ENCODE assay signal across 9 cellular contexts in the genomic region with DNA sequence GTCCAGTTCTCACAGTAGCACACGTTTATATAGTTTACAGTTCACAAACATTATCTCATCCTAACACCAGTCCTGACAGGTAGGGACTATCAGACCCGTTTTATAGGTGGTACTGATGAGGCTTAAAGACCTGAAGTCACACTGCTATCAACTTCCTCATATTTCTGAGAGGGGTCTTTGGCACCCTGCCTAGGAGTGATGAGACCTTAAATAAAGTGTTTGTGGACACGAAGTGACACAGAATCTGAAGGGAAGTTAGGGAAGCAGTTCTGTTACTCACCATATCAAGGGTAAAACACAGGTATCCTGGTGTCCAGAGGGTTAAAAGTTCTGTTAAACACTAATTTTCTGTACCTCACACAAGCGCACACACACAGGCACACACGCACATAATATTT. TPM values are rescaled to one million over a fixed set of nuclear protein-coding genes. Genes with fewer than 3 reads are reported as not detected.
DNase-seq lines count a peak whose midpoint lies in the region; ATAC-seq, FAIRE-seq and TF ChIP-seq lines count a peak whose summit lies in the region.
"Had no signal": no experiment of that assay in that cellular context is flagged by ENCODE, and none has a peak within 500 bp of the region (broad histone marks: within the 10 kb centered on the region; RNA-seq: fewer than 3 reads in every experiment).

No MANE protein-coding gene starts in this region.

- RAD21 ChIA-PET in HCT116 (lab: Charles Lee; ENCODE audit: low non-redundant PET in 1 of 2, low total read pairs in 2 of 2, uncharacterized antibody in 2 of 2, unreplicated experiment in 2 of 2): no interaction called here

- H3K4me3 Mint-ChIP-seq in activated naive CD8-positive, alpha-beta T cell treated with anti-CD3 and anti-CD28 coated beads, Interleukin-2, amount 10 ng/mL, durations not matched to agents 7 days and 5 days: peak overlapping the region; percentile 70
- H3K4me3 Mint-ChIP-seq in immature natural killer cell: peak overlapping the region in 4 of 5 donors; percentile 6 to 48 (median 28)
- peak overlapping the region; percentile 34 for H3K4me3 Mint-ChIP-seq in stimulated activated memory B cell treated with anti-CD40 and anti-IgM and Interleukin-4, amounts not matched to agents 10 μg/mL and 1 μg/mL and 100 μg/mL, for 72 hours

- peaks cover 23% of the 10 kb centered on the region for H3K4me1 Mint-ChIP-seq in activated naive CD8-positive, alpha-beta T cell treated with anti-CD3 and anti-CD28 coated beads, Interleukin-2, amount 10 ng/mL, durations not matched to agents 7 days and 5 days
- peaks cover 6 to 9% of the 10 kb centered on the region in 2 donors for H3K4me1 Mint-ChIP-seq in immature natural killer cell
- peaks cover 36% of the 10 kb centered on the region for H3K4me1 Mint-ChIP-seq in stimulated activated memory B cell treated with anti-CD40 and anti-IgM and Interleukin-4, amounts not matched to agents 10 μg/mL and 1 μg/mL and 100 μg/mL, for 72 hours

- H3K27ac Mint-ChIP-seq in activated naive CD8-positive, alpha-beta T cell treated with anti-CD3 and anti-CD28 coated beads, Interleukin-2, amount 10 ng/mL, durations not matched to agents 7 days and 5 days: no peak overlapping the region
- H3K27ac Mint-ChIP-seq in immature natural killer cell: no peak overlapping the region
- H3K27ac Mint-ChIP-seq in stimulated activated memory B cell treated with anti-CD40 and anti-IgM and Interleukin-4, amounts not matched to agents 10 μg/mL and 1 μg/mL and 100 μg/mL, for 72 hours: no peak overlapping the region

- H3K9ac ChIP-seq in HCT116 (ENCODE audit: low read length): peak overlapping the region; percentile 50

- ATAC-seq in HCT116 (peak; percentile 5), GM18909 (IDR thresholded peaks at IDR 0.05; ENCODE audit: poor library complexity, unreplicated experiment) (no peak)
- ATAC-seq in activated naive CD8-positive, alpha-beta T cell treated with anti-CD3 and anti-CD28 coated beads, Interleukin-2, amount 10 ng/mL, durations not matched to agents 7 days and 5 days (ENCODE audit: low read depth): no peak
- no peak for ATAC-seq in stimulated activated memory B cell treated with anti-CD40 and anti-IgM and Interleukin-4, amounts not matched to agents 10 μg/mL and 1 μg/mL and 100 μg/mL, for 72 hours

- POLR2A ChIA-PET in HCT116 (lab: Charles Lee): no interaction called here
- POLR2A ChIA-PET in activated naive CD8-positive, alpha-beta T cell treated with anti-CD3 and anti-CD28 coated beads, Interleukin-2, amount 10 ng/mL, durations not matched to agents 7 days and 5 days (lab: Charles Lee): no interaction called here

- no peaks in the 10 kb centered on the region for H3K9me3 Mint-ChIP-seq in activated naive CD8-positive, alpha-beta T cell treated with anti-CD3 and anti-CD28 coated beads, Interleukin-2, amount 10 ng/mL, durations not matched to agents 7 days and 5 days
- no peaks in the 10 kb centered on the region for H3K9me3 Mint-ChIP-seq in immature natural killer cell
- H3K9me3 Mint-ChIP-seq in stimulated activated memory B cell treated with anti-CD40 and anti-IgM and Interleukin-4, amounts not matched to agents 10 μg/mL and 1 μg/mL and 100 μg/mL, for 72 hours: peaks cover 3% of the 10 kb centered on the region

- no peaks in the 10 kb centered on the region for H3K79me2 ChIP-seq in HCT116 (ENCODE audit: insufficient read depth, low read length)

- H3K9me2 ChIP-seq in HCT116 (ENCODE audit: insufficient read depth): no peaks in the 10 kb centered on the region

- no peak for DNase-seq in HCT116 (ENCODE audit: low read depth, low spot score)
- DNase-seq in activated naive CD8-positive, alpha-beta T cell treated with anti-CD3 and anti-CD28 coated beads, Interleukin-2, amount 10 ng/mL, durations not matched to agents 7 days and 5 days: no peak
- no peak for DNase-seq in immature natural killer cell
- no peak for DNase-seq in small intestine
- no peak for DNase-seq in NCI-H1436 treated with DMSO at 0.1 percent for 48 hours (lab: John Stamatoyannopoulos, UW)
- DNase-seq: GOT3, WERI-Rb-1 had no signal

- TF ChIP-seq CTCF in HCT116 (IDR thresholded peaks at IDR 0.05 in 2 of 3, conservative IDR thresholded peaks at IDR 0.05 in 1 of 3; ENCODE audit: borderline replicate concordance in 1 of 3, insufficient read depth in 1 of 3, low read depth in 2 of 3, low read length in 2 of 3): no peak

- H3K36me3 ChIP-seq in HCT116 (ENCODE audit: control insufficient read depth in 1 of 2, insufficient read depth in 2 of 2, low read length in 2 of 2): no peaks in the 10 kb centered on the region
- H3K36me3 ChIP-seq in small intestine (ENCODE audit: control insufficient read depth in 2 of 2, insufficient read depth in 2 of 2, low read length in 2 of 2): no peaks in the 10 kb centered on the region
- H3K36me3 ChIP-seq: WERI-Rb-1 had no signal

- H3K27ac ChIP-seq in HCT116 (ENCODE audit: low read depth, low read length) (0 out of 2 replicates have a peak overlapping the region, but pooled peaks have one; percentile 31), small intestine (ENCODE audit: low read depth in 1 of 2, low read length in 1 of 2) (no peak overlapping the region)
- H3K27ac ChIP-seq: WERI-Rb-1 had no signal

- H2AFZ ChIP-seq in HCT116 (ENCODE audit: low read depth, low read length, poor library complexity, severe bottlenecking): peak overlapping the region; percentile 75

- 14 to 23% (median 15%) methylated on average over 5 of the region's 5 CpGs for WGBS in small intestine, 3 donors

- H3K4me3 ChIP-seq in HCT116 (replicated peaks in 1 of 2; ENCODE audit: low read depth in 1 of 2, low read length in 2 of 2) (peak overlapping the region in 1 of 2 experiments; percentile 33; a peak in 3 of 4 replicates), small intestine (ENCODE audit: low read depth in 1 of 2, low read length in 2 of 2) (no peak overlapping the region)

- H3K36me3 Mint-ChIP-seq in activated naive CD8-positive, alpha-beta T cell treated with anti-CD3 and anti-CD28 coated beads, Interleukin-2, amount 10 ng/mL, durations not matched to agents 7 days and 5 days: peaks cover 2% of the 10 kb centered on the region
- H3K36me3 Mint-ChIP-seq in immature natural killer cell: no peaks in the 10 kb centered on the region
- no peaks in the 10 kb centered on the region for H3K36me3 Mint-ChIP-seq in stimulated activated memory B cell treated with anti-CD40 and anti-IgM and Interleukin-4, amounts not matched to agents 10 μg/mL and 1 μg/mL and 100 μg/mL, for 72 hours

- FAIRE-seq in small intestine (lab: Jason Lieb, UNC): no peak

- peaks cover 75% of the 10 kb centered on the region for H3K27me3 Mint-ChIP-seq in activated naive CD8-positive, alpha-beta T cell treated with anti-CD3 and anti-CD28 coated beads, Interleukin-2, amount 10 ng/mL, durations not matched to agents 7 days and 5 days
- peaks cover 8 to 37% (median 20%) of the 10 kb centered on the region in 3 donors for H3K27me3 Mint-ChIP-seq in immature natural killer cell (ENCODE audit: low read depth in 3 of 3)
- peaks cover 49% of the 10 kb centered on the region for H3K27me3 Mint-ChIP-seq in stimulated activated memory B cell treated with anti-CD40 and anti-IgM and Interleukin-4, amounts not matched to agents 10 μg/mL and 1 μg/mL and 100 μg/mL, for 72 hours

- CTCF ChIA-PET in HCT116 (lab: Charles Lee): no interaction called here

- H3K27me3 ChIP-seq in HCT116 (ENCODE audit: insufficient read depth, low read length) (no peaks in the 10 kb centered on the region), small intestine (ENCODE audit: control insufficient read depth in 2 of 2, insufficient read depth in 2 of 2, low read length in 2 of 2) (peaks cover 0 to 22% of the 10 kb centered on the region in 2 donors)

- H3K4me2 ChIP-seq in HCT116 (ENCODE audit: low read length): peak overlapping the region; percentile 61

- H4K20me1 ChIP-seq in HCT116 (ENCODE audit: insufficient read depth): no peaks in the 10 kb centered on the region

- intact Hi-C loops in HCT116 (cut with micrococcal nuclease): no loop called here

- BruUV-seq in HCT116 (replicated peaks; lab: Mats Ljungman, UMichigan): no TSS peak

- H3K4me1 ChIP-seq in HCT116 (ENCODE audit: control insufficient read depth in 1 of 2, insufficient read depth in 2 of 2, low read length in 2 of 2): peaks cover 14 to 76% of the 10 kb centered on the region in 2 experiments
- H3K4me1 ChIP-seq in small intestine (ENCODE audit: control insufficient read depth in 2 of 2, insufficient read depth in 1 of 2, low read depth in 1 of 2, low read length in 1 of 2): peaks cover 0 to 5% of the 10 kb centered on the region in 2 donors

- H3K9me3 ChIP-seq in HCT116 (ENCODE audit: control insufficient read depth in 1 of 2, insufficient read depth in 1 of 2, low read depth in 1 of 2, low read length in 2 of 2) (no peaks in the 10 kb centered on the region), small intestine (ENCODE audit: control insufficient read depth, low read depth) (no peaks in the 10 kb centered on the region)

- no peak for TF ChIP-seq RAD21 in HCT116 (IDR thresholded peaks at IDR 0.05; ENCODE audit: low read depth)

- TF ChIP-seq POLR2A in HCT116 (IDR thresholded peaks at IDR 0.05; ENCODE audit: borderline replicate concordance, extremely low read depth, insufficient read depth, insufficient read length): no peak

TF ChIP-seq in HCT116, 20 proteins besides CTCF, POLR2A, EP300 and RAD21 (continues in another document):
- no peak for TF ChIP-seq POLR2AphosphoS5 (IDR thresholded peaks at IDR 0.05; ENCODE audit: low read depth, low read length)
- TF ChIP-seq, protein P1, sequence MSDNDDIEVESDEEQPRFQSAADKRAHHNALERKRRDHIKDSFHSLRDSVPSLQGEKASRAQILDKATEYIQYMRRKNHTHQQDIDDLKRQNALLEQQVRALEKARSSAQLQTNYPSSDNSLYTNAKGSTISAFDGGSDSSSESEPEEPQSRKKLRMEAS (IDR thresholded peaks at IDR 0.05): no peak
- no peak for TF ChIP-seq SIN3A (IDR thresholded peaks at IDR 0.05; ENCODE audit: low read depth)
- TF ChIP-seq EZH2 (IDR thresholded peaks at IDR 0.05): no peak
- TF ChIP-seq CBX3 (IDR thresholded peaks at IDR 0.05; ENCODE audit: low read depth): no peak
- no peak for TF ChIP-seq ELF1 (IDR thresholded peaks at IDR 0.05; ENCODE audit: borderline replicate concordance, low read depth)
- TF ChIP-seq ZNF274 (IDR thresholded peaks at IDR 0.05; ENCODE audit: low read depth, low read length): no peak
- no peak for TF ChIP-seq YY1 (IDR thresholded peaks at IDR 0.05; ENCODE audit: extremely low read depth, insufficient replicate concordance, low read depth, low read length)

RNA-seq across cellular contexts. Expression of gene TACSTD2, which starts 0.6 kb away (rescaled TPM):
- 12.2 TPM for total RNA-seq in HCT116 (2021; ENCODE audit: unreplicated experiment)
- polyA plus RNA-seq in HCT116 (2012): 26.4 and 46.3 TPM in 2 replicates
- not detected for total RNA-seq in activated naive CD8-positive, alpha-beta T cell treated with anti-CD3 and anti-CD28 coated beads, Interleukin-2, amount 10 ng/mL, durations not matched to agents 7 days and 5 days
- polyA plus RNA-seq in immature natural killer cell: not detected
- polyA plus RNA-seq in small intestine: 1 to 10 TPM in 2 of 3 donors, under 1 TPM in 1; 0.89 to 1.4 (median 1.1) TPM

RNA-seq across cellular contexts. Expression of gene OMA1, which starts 31.1 kb away (rescaled TPM):
- 21.9 TPM for total RNA-seq in HCT116 (2021; ENCODE audit: unreplicated experiment)
- 8.7 and 10.4 TPM in 2 replicates for polyA plus RNA-seq in HCT116 (2012)
- 10 to 100 TPM; 32.0 to 38.8 TPM for total RNA-seq in activated naive CD8-positive, alpha-beta T cell treated with anti-CD3 and anti-CD28 coated beads, Interleukin-2, amount 10 ng/mL, durations not matched to agents 7 days and 5 days
- polyA plus RNA-seq in immature natural killer cell (10 to 100 TPM; 13.7 to 22.3 (median 17.7) TPM), small intestine (10 to 100 TPM in 1 of 3 donors, 1 to 10 TPM in 2; 7.3 to 15.9 (median 8.7) TPM)

Comparison
In these comparisons a context has a peak if more than half of its experiments do, and no peak if none do; other contexts are left out.
1. RNA of gene TACSTD2, which starts 0.6 kb away (total RNA-seq): 12.2 TPM in HCT116 (single experiment); not detected in activated naive CD8-positive, alpha-beta T cell treated with anti-CD3 and anti-CD28 coated beads, Interleukin-2, amount 10 ng/mL, durations not matched to agents 7 days and 5 days; every median in the first group is over 10 times any median in the second.
2. Peak in every context shown above with its lines, with median percentiles within 50 percentile points of each other: H3K4me3 Mint-ChIP-seq.